Comparison of ENCODE assay signal across 8 cellular contexts in genomic region chr7:127652333-127653248, GRCh38. TPM values are rescaled to one million over a fixed set of nuclear protein-coding genes. Genes with fewer than 3 reads are reported as not detected.
DNase-seq lines count a peak whose midpoint lies in the region; ATAC-seq, FAIRE-seq and TF ChIP-seq lines count a peak whose summit lies in the region.

No MANE protein-coding gene starts in this region.

- peak overlapping the region; percentile 87 to 91 for H3K27ac ChIP-seq in A549
- H3K27ac ChIP-seq in right cardiac atrium (ENCODE audit: low read length), result peak overlapping the region; percentile 82

- no peak for TF ChIP-seq EP300 in A549 (IDR thresholded peaks at IDR 0.05)

- no peak overlapping the region for H3K4me3 Mint-ChIP-seq in activated CD8-positive, alpha-beta T cell treated with anti-CD3 and anti-CD28 coated beads for 36 hours
- no peak overlapping the region for H3K4me3 Mint-ChIP-seq in stimulated activated effector memory CD8-positive, alpha-beta T cell treated with anti-CD3 and anti-CD28 coated beads, Interleukin-12 subunit alpha, Interleukin-12 subunit beta, amount 100 ng/mL, for 72 hours

- no peak for TF ChIP-seq POLR2A in A549 (IDR thresholded peaks at IDR 0.05; ENCODE audit: low read length)

- H3K4me1 ChIP-seq in A549, result peaks cover 27% of the 10 kb centered on the region
- H3K4me1 ChIP-seq in right cardiac atrium (ENCODE audit: control insufficient read depth, insufficient read depth, low read length), result peaks cover 11% of the 10 kb centered on the region

- ATAC-seq in A549, result peak in 1 of 2 experiments; percentile 53; a peak in 3 of 6 replicates
- peak; percentile 15 for ATAC-seq in GM18867 (IDR thresholded peaks at IDR 0.05; ENCODE audit: unreplicated experiment)
- ATAC-seq in HG03378 (IDR thresholded peaks at IDR 0.05; ENCODE audit: unreplicated experiment), result peak; percentile 6
- ATAC-seq in activated CD8-positive, alpha-beta T cell treated with anti-CD3 and anti-CD28 coated beads for 36 hours, result peak; percentile 19
- ATAC-seq in right cardiac atrium, result no peak
- ATAC-seq in stimulated activated effector memory CD8-positive, alpha-beta T cell treated with anti-CD3 and anti-CD28 coated beads, Interleukin-12 subunit alpha, Interleukin-12 subunit beta, amount 100 ng/mL, for 72 hours, result peak; percentile 46

- H3K27me3 Mint-ChIP-seq in activated CD8-positive, alpha-beta T cell treated with anti-CD3 and anti-CD28 coated beads for 36 hours, result no peaks in the 10 kb centered on the region

- H3K9me3 ChIP-seq in A549 (no peaks in the 10 kb centered on the region), right cardiac atrium (ENCODE audit: control insufficient read depth, low read length) (no peaks in the 10 kb centered on the region)

- POLR2A ChIA-PET in A549 (lab: Yijun Ruan, JAX), result interaction anchor here (1.5 kb wide), 1 partner anchor 64 kb away, joined by 5 read pairs; the partner anchor contains the start of gene ARF5
- POLR2A ChIA-PET in activated CD8-positive, alpha-beta T cell treated with anti-CD3 and anti-CD28 coated beads for 36 hours (lab: Charles Lee), result interaction anchor here (0.6 to 2.1 kb wide), 5 partner anchors 9 to 434 kb away, joined by 3 to 11 read pairs (median 4); partner anchors contain the start of gene GCC1

- WGBS in A549 (ENCODE audit: missing lambda C conversion rate), result 3% methylated on average over 35 of the region's 38 CpGs
- WGBS in right cardiac atrium, result 2% methylated on average over 38 of the region's 38 CpGs

- H3K4me3 ChIP-seq in A549, result peak overlapping the region; percentile 83
- H3K4me3 ChIP-seq in right cardiac atrium (ENCODE audit: low read length), result peak overlapping the region; percentile 81

- H3K27me3 ChIP-seq in right cardiac atrium (ENCODE audit: control insufficient read depth, insufficient read depth), result no peaks in the 10 kb centered on the region

- peak; percentile 17 to 24 for DNase-seq in A549 (ENCODE audit: low read depth in 1 of 2, low spot score in 1 of 2)
- DNase-seq in activated CD8-positive, alpha-beta T cell treated with anti-CD3 and anti-CD28 coated beads for 36 hours, result no peak
- DNase-seq in right cardiac atrium, result no peak
- no peak for DNase-seq in stimulated activated effector memory CD8-positive, alpha-beta T cell treated with anti-CD3 and anti-CD28 coated beads, Interleukin-12 subunit alpha, Interleukin-12 subunit beta, amount 100 ng/mL, for 72 hours (ENCODE audit: low spot score in 2 of 2)
- DNase-seq in NCI-H187 treated with DMSO at 0.1 percent for 48 hours (lab: John Stamatoyannopoulos, UW), result no peak
- no peak for DNase-seq in stimulated activated CD8-positive, alpha-beta memory T cell treated with anti-CD3 and anti-CD28 coated beads, Interleukin-4, amount 100 ng/mL, for 48 hours

- H3K4me2 ChIP-seq in A549, result peak overlapping the region; percentile 96

- H3K4me1 Mint-ChIP-seq in activated CD8-positive, alpha-beta T cell treated with anti-CD3 and anti-CD28 coated beads for 36 hours (ENCODE audit: low read depth), result peaks cover 32% of the 10 kb centered on the region
- peaks cover 50% of the 10 kb centered on the region for H3K4me1 Mint-ChIP-seq in stimulated activated effector memory CD8-positive, alpha-beta T cell treated with anti-CD3 and anti-CD28 coated beads, Interleukin-12 subunit alpha, Interleukin-12 subunit beta, amount 100 ng/mL, for 72 hours

- H3K36me3 Mint-ChIP-seq in activated CD8-positive, alpha-beta T cell treated with anti-CD3 and anti-CD28 coated beads for 36 hours (ENCODE audit: low read depth), result peaks cover 37% of the 10 kb centered on the region
- H3K36me3 Mint-ChIP-seq in stimulated activated effector memory CD8-positive, alpha-beta T cell treated with anti-CD3 and anti-CD28 coated beads, Interleukin-12 subunit alpha, Interleukin-12 subunit beta, amount 100 ng/mL, for 72 hours, result peaks cover 57% of the 10 kb centered on the region

- no peak for FAIRE-seq in A549 (lab: Jason Lieb, UNC)

- no peaks in the 10 kb centered on the region for H3K9me3 Mint-ChIP-seq in activated CD8-positive, alpha-beta T cell treated with anti-CD3 and anti-CD28 coated beads for 36 hours
- no peaks in the 10 kb centered on the region for H3K9me3 Mint-ChIP-seq in stimulated activated effector memory CD8-positive, alpha-beta T cell treated with anti-CD3 and anti-CD28 coated beads, Interleukin-12 subunit alpha, Interleukin-12 subunit beta, amount 100 ng/mL, for 72 hours

- peak overlapping the region; percentile 89 for H3K27ac Mint-ChIP-seq in activated CD8-positive, alpha-beta T cell treated with anti-CD3 and anti-CD28 coated beads for 36 hours
- H3K27ac Mint-ChIP-seq in stimulated activated effector memory CD8-positive, alpha-beta T cell treated with anti-CD3 and anti-CD28 coated beads, Interleukin-12 subunit alpha, Interleukin-12 subunit beta, amount 100 ng/mL, for 72 hours, result no peak overlapping the region

- intact Hi-C loops in activated CD8-positive, alpha-beta T cell treated with anti-CD3 and anti-CD28 coated beads for 36 hours (cut with micrococcal nuclease), result no loop called here
- intact Hi-C loops in right cardiac atrium (cut with DNase I), result no loop called here

- CTCF ChIA-PET in A549 (lab: Yijun Ruan, JAX), result interaction anchor here (1.2 to 2.1 kb wide), 3 partner anchors 14 to 557 kb away, joined by 3 to 6 read pairs (median 4); no protein-coding TSS in a partner anchor
- CTCF ChIA-PET in activated CD8-positive, alpha-beta T cell treated with anti-CD3 and anti-CD28 coated beads for 36 hours (lab: Charles Lee), result no interaction called here

- TF ChIP-seq RAD21 in A549 (conservative IDR thresholded peaks at IDR 0.05 in 1 of 2, IDR thresholded peaks at IDR 0.05 in 1 of 2), result no peak

- no peak for TF ChIP-seq CTCF in A549 (IDR thresholded peaks at IDR 0.05)
- no peak for TF ChIP-seq CTCF in activated CD8-positive, alpha-beta T cell treated with anti-CD3 and anti-CD28 coated beads for 36 hours (IDR thresholded peaks at IDR 0.05)

TF ChIP-seq in A549, 52 proteins besides CTCF, POLR2A, EP300 and RAD21 (continues in another document):
- no peak for TF ChIP-seq NR3C1 (IDR thresholded peaks at IDR 0.05)
- TF ChIP-seq JUN (IDR thresholded peaks at IDR 0.05), result no peak; a peak in 1 of 5 replicates
- no peak for TF ChIP-seq GATA3 (IDR thresholded peaks at IDR 0.05; ENCODE audit: borderline replicate concordance)
- TF ChIP-seq BCL3 (IDR thresholded peaks at IDR 0.05), result no peak
- no peak for TF ChIP-seq MYC (IDR thresholded peaks at IDR 0.05; ENCODE audit: borderline replicate concordance, low read length)
- TF ChIP-seq SMC3 (IDR thresholded peaks at IDR 0.05), result no peak
- no peak for TF ChIP-seq ZNF302 (CRISPR knock-in tag; IDR thresholded peaks at IDR 0.05)

RNA-seq across cellular contexts. Expression of gene SND1, which starts 0.6 kb away (rescaled TPM):
- polyA plus RNA-seq in A549 (2011; rRNA removed) (132 and 138 TPM in 2 replicates), A549 (2017; fragmentation: RNase III; extraction: RNeasy Plus Mini Kit Qiagen cat#74134 plus additional on column Dnase treatment) (102 to 105 TPM (median 105 TPM) in 3 replicates), right cardiac atrium (50.0 TPM)
- 73.1 and 78.7 TPM in 2 replicates for polyA plus RNA-seq in A549 (2012; cell fraction: cytosol; rRNA removed)
- 146 and 153 TPM in 2 replicates for polyA plus RNA-seq in A549 (2012; cell fraction: nucleus; rRNA removed)
- polyA minus RNA-seq in A549 (2011; rRNA and poly(A)+ RNA removed), result 225 and 228 TPM in 2 replicates
- total RNA-seq in activated CD8-positive, alpha-beta T cell treated with anti-CD3 and anti-CD28 coated beads for 36 hours, result 100 to 1,000 TPM; 206 to 208 TPM
- total RNA-seq in right cardiac atrium, result 100 to 1,000 TPM in 2 of 4 donors, 10 to 100 TPM in 2; 87.5 to 107 (median 96.9) TPM

RNA-seq across cellular contexts. Expression of gene PAX4, which starts 34.6 kb away (rescaled TPM):
- not detected in 2 replicates for polyA plus RNA-seq in A549 (2011; rRNA removed)
- polyA plus RNA-seq in A549 (2012; cell fraction: cytosol; rRNA removed), result not detected in 2 replicates
- not detected in 2 replicates for polyA plus RNA-seq in A549 (2012; cell fraction: nucleus; rRNA removed)
- not detected in 3 replicates for polyA plus RNA-seq in A549 (2017; fragmentation: RNase III; extraction: RNeasy Plus Mini Kit Qiagen cat#74134 plus additional on column Dnase treatment)
- not detected in 2 replicates for polyA minus RNA-seq in A549 (2011; rRNA and poly(A)+ RNA removed)
- total RNA-seq in activated CD8-positive, alpha-beta T cell treated with anti-CD3 and anti-CD28 coated beads for 36 hours, result not detected
- total RNA-seq in right cardiac atrium, result not detected
- polyA plus RNA-seq in right cardiac atrium, result not detected

RNA-seq across cellular contexts. Expression of gene FSCN3, which starts 59.1 kb away (rescaled TPM):
- polyA plus RNA-seq in A549 (2011; rRNA removed) (0.09 and 0.31 TPM in 2 replicates), A549 (2017; fragmentation: RNase III; extraction: RNeasy Plus Mini Kit Qiagen cat#74134 plus additional on column Dnase treatment) (0.15 to 0.42 TPM (median 0.26 TPM) in 3 replicates), right cardiac atrium (0.09 TPM)
- 0.76 and 1.0 TPM in 2 replicates for polyA plus RNA-seq in A549 (2012; cell fraction: cytosol; rRNA removed)
- 1.1 and 2.7 TPM in 2 replicates for polyA plus RNA-seq in A549 (2012; cell fraction: nucleus; rRNA removed)
- polyA minus RNA-seq in A549 (2011; rRNA and poly(A)+ RNA removed), result 0.44 and 0.54 TPM in 2 replicates
- 1 to 10 TPM in 1 of 2 experiments, under 1 TPM in 1; 0.97 to 1.7 TPM for total RNA-seq in activated CD8-positive, alpha-beta T cell treated with anti-CD3 and anti-CD28 coated beads for 36 hours
- under 1 TPM in 3 of 4 donors, not detected in 1; 0.26 to 0.63 (median 0.45) TPM for total RNA-seq in right cardiac atrium

Comparison
In these comparisons a context has a peak if more than half of its experiments do, and no peak if none do; other contexts are left out.
1. ATAC-seq: peak in GM18867 (single experiment), HG03378 (single experiment), activated CD8-positive, alpha-beta T cell treated with anti-CD3 and anti-CD28 coated beads for 36 hours (single experiment) and stimulated activated effector memory CD8-positive, alpha-beta T cell treated with anti-CD3 and anti-CD28 coated beads, Interleukin-12 subunit alpha, Interleukin-12 subunit beta, amount 100 ng/mL, for 72 hours (single experiment); none in right cardiac atrium (0 of 2).
2. DNase-seq: peak in A549 (2 of 2); none in activated CD8-positive, alpha-beta T cell treated with anti-CD3 and anti-CD28 coated beads for 36 hours (single experiment), right cardiac atrium (0 of 3), stimulated activated effector memory CD8-positive, alpha-beta T cell treated with anti-CD3 and anti-CD28 coated beads, Interleukin-12 subunit alpha, Interleukin-12 subunit beta, amount 100 ng/mL, for 72 hours (0 of 2), NCI-H187 treated with DMSO at 0.1 percent for 48 hours (single experiment) and stimulated activated CD8-positive, alpha-beta memory T cell treated with anti-CD3 and anti-CD28 coated beads, Interleukin-4, amount 100 ng/mL, for 48 hours (single experiment).